ENCODE assay signal across 7 cellular contexts in the genomic region with DNA sequence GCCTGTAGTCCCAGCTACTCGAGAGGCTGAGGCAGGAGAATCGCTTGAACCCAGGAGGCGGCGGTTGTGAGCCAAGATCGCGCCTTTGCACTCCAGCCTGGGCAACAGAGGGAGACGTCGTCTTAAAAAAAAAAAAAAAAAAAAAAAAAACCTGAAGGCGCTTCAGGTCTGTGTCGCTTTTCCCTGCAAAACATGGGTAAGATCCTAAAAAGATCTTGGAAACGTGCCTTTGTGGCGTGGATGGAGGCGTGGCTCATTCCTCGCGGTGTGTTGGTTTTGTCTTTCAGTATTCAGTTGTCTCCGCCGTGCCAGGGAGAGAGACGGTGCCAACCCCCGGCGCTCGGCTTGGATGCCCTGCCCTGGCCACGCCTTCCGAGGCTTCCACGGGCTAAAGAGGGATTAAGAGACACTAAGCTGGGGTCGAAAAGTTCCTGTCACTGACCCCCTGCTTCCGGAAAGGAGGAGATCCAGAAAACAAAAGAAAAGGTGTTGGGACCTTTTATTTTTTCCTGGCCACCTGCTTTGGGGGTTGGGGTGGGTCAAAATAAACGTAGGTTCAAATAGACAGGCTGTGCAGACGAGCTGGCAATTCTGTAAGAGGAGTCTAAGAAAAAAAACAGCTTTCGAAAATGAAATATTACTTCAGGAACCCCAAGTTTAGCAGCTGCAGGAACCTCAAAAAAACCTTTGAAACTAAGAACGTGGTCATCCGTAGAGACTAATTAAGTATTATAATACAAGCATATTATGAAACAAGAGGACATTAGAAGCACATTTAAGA. TPM values are rescaled to one million over a fixed set of nuclear protein-coding genes. Genes with fewer than 3 reads are reported as not detected.
A peak's percentile ranks its signal among the peaks of the same experiment; 100 is the strongest.
DNase-seq lines count a peak whose midpoint lies in the region; TF ChIP-seq lines count a peak whose summit lies in the region.

No MANE protein-coding gene starts in this region.

- no peaks in the 10 kb centered on the region for H3K4me1 ChIP-seq in ascending aorta
- peaks cover 10% of the 10 kb centered on the region for H3K4me1 ChIP-seq in smooth muscle cell (ENCODE audit: low read depth)

- no peaks in the 10 kb centered on the region for H3K36me3 ChIP-seq in ascending aorta
- H3K36me3 ChIP-seq in smooth muscle cell (ENCODE audit: low read depth), result no peaks in the 10 kb centered on the region

- H3K79me2 ChIP-seq in smooth muscle cell (ENCODE audit: low read depth), result no peaks in the 10 kb centered on the region

- intact Hi-C loops in ascending aorta (cut with DNase I), result loop anchor here (2.0 to 5.0 kb wide), 3 partner anchors 19 to 297 kb away; no protein-coding TSS in a partner anchor

- DNase-seq in HT-29 (ENCODE audit: low spot score), result peak; percentile 61
- DNase-seq in RPMI7951 (ENCODE audit: low read depth), result peak; percentile 56
- DNase-seq in ascending aorta (ENCODE audit: low spot score in 2 of 2), result peak in 1 of 2 donors; percentile 70
- no peak for DNase-seq in smooth muscle cell (lab: John Stamatoyannopoulos, UW; ENCODE audit: unreplicated experiment)
- no peak for DNase-seq in GM10248 (ENCODE audit: extremely low spot score)

- H3K27me3 ChIP-seq in ascending aorta, result no peaks in the 10 kb centered on the region
- peaks cover 14% of the 10 kb centered on the region for H3K27me3 ChIP-seq in smooth muscle cell (ENCODE audit: low read depth)

- H3K27ac ChIP-seq in ascending aorta (peak overlapping the region; percentile 66 to 88), smooth muscle cell (ENCODE audit: low read depth) (no peak overlapping the region)

- no peak overlapping the region for H3K9ac ChIP-seq in smooth muscle cell (ENCODE audit: low read depth)

- 6% methylated on average over 31 of the region's 31 CpGs for WGBS in smooth muscle cell (ENCODE audit: low lambda C conversion rate)

- H3K9me3 ChIP-seq in ascending aorta, result no peaks in the 10 kb centered on the region
- H3K9me3 ChIP-seq in iPS-18c (ENCODE audit: control insufficient read depth, insufficient read depth, low read length), result peaks cover 2% of the 10 kb centered on the region
- H3K9me3 ChIP-seq in smooth muscle cell (replicated peaks; ENCODE audit: low read depth), result no peaks in the 10 kb centered on the region

- peak overlapping the region; percentile 98 for H3K4me2 ChIP-seq in smooth muscle cell

- POLR2A ChIA-PET in GM10248 (lab: Yijun Ruan, JAX), result interaction anchor here (0.7 to 1.4 kb wide), 2 partner anchors 11 to 19 kb away, joined by 3 to 5 read pairs; no protein-coding TSS in a partner anchor

- peak overlapping the region; percentile 98 for H2AFZ ChIP-seq in smooth muscle cell (ENCODE audit: low read depth)

- H3F3A ChIP-seq in smooth muscle cell (ENCODE audit: low read depth), result peaks cover 5% of the 10 kb centered on the region

- TF ChIP-seq CTCF in GM12875 (IDR thresholded peaks at IDR 0.05; ENCODE audit: borderline replicate concordance, insufficient read depth, low read depth, low read length) (no peak), ascending aorta (IDR thresholded peaks at IDR 0.05) (no peak), smooth muscle cell (IDR thresholded peaks at IDR 0.05; ENCODE audit: borderline replicate concordance, insufficient read depth, poor library complexity, severe bottlenecking) (no peak), GM10248 (IDR thresholded peaks at IDR 0.05; ENCODE audit: control extremely low read depth, extremely low read depth, low read depth, missing control alignments) (no peak)

- H3K4me3 ChIP-seq in GM12875 (ENCODE audit: low read depth, low read length), result peak overlapping the region; percentile 93
- H3K4me3 ChIP-seq in ascending aorta, result peak overlapping the region; percentile 65 to 84
- peak overlapping the region; percentile 95 for H3K4me3 ChIP-seq in iPS-18c (ENCODE audit: insufficient read depth, low read depth, low read length)
- H3K4me3 ChIP-seq in smooth muscle cell, result peak overlapping the region; percentile 68

- H4K20me1 ChIP-seq in smooth muscle cell (ENCODE audit: low read depth), result no peaks in the 10 kb centered on the region

- CTCF ChIA-PET in GM10248 (lab: Yijun Ruan, JAX), result interaction anchor here (0.7 to 1.7 kb wide), 4 partner anchors 9 to 119 kb away, joined by 3 to 5 read pairs (median 4); no protein-coding TSS in a partner anchor

RNA-seq across cellular contexts. Expression of a gene that starts 1.1 kb away (rescaled TPM):
- total RNA-seq in HT-29 (2014; rRNA removed; shearing (Covaris generic)), result 74.5 and 74.8 TPM in 2 replicates
- total RNA-seq in RPMI7951 (2014; rRNA removed; shearing (Covaris generic)), result 36.5 and 43.5 TPM in 2 replicates
- total RNA-seq in ascending aorta (5.4 TPM), smooth muscle cell (7.8 and 11.8 TPM in 2 replicates)
- 2.4 and 10.4 TPM in 2 replicates for polyA plus RNA-seq in smooth muscle cell

Comparison
In these comparisons a context has a peak if more than half of its experiments do, and no peak if none do; other contexts are left out.
1. DNase-seq: peak in HT-29 (single experiment) and RPMI7951 (single experiment); none in smooth muscle cell (single experiment) and GM10248 (single experiment).
2. Peak in every context shown above with its lines, with median percentiles within 50 percentile points of each other: H3K4me3 ChIP-seq.